In genomic region chr12:123945441-123946151, GRCh38 we compare ENCODE assay signal across 23 cellular contexts. TPM values are rescaled to one million over a fixed set of nuclear protein-coding genes. Genes with fewer than 3 reads are reported as not detected.
A peak's percentile ranks its signal among the peaks of the same experiment; 100 is the strongest.
DNase-seq lines count a peak whose midpoint lies in the region; ATAC-seq and TF ChIP-seq lines count a peak whose summit lies in the region.
"Had no signal": no experiment of that assay in that cellular context is flagged by ENCODE, and none has a peak within 500 bp of the region (broad histone marks: within the 10 kb centered on the region; RNA-seq: fewer than 3 reads in every experiment).

No MANE protein-coding gene starts in this region.

- H3K36me3 Mint-ChIP-seq in endodermal cell (ENCODE audit: low read depth), result peaks cover 71% of the 10 kb centered on the region
- H3K36me3 Mint-ChIP-seq in stimulated activated effector memory CD8-positive, alpha-beta T cell treated with anti-CD3 and anti-CD28 coated beads, Interleukin-12 subunit alpha, Interleukin-12 subunit beta, amount 100 ng/mL, for 72 hours, result peaks cover 18% of the 10 kb centered on the region

- no peak overlapping the region for H3K4me3 Mint-ChIP-seq in endodermal cell
- H3K4me3 Mint-ChIP-seq in stimulated activated effector memory CD8-positive, alpha-beta T cell treated with anti-CD3 and anti-CD28 coated beads, Interleukin-12 subunit alpha, Interleukin-12 subunit beta, amount 100 ng/mL, for 72 hours, result no peak overlapping the region
- H3K4me3 Mint-ChIP-seq: activated CD4-positive, alpha-beta memory T cell treated with anti-CD3 and anti-CD28 coated beads, Interleukin-2, amount 10 ng/mL, durations not matched to agents 7 days and 5 days; activated naive CD8-positive, alpha-beta T cell treated with anti-CD3 and anti-CD28 coated beads, Interleukin-2, amount 10 ng/mL, durations not matched to agents 7 days and 5 days; nephron; stimulated activated naive CD8-positive, alpha-beta T cell treated with anti-CD3 and anti-CD28 coated beads, Interleukin-15, Interleukin-2, amounts not matched to agents 100 ng/mL and 50 ng/mL, for 24 hours had no signal

- no peak overlapping the region for H3K9ac ChIP-seq in endodermal cell (ENCODE audit: extremely low read depth, low read length, poor library complexity, severe bottlenecking)

- DNase-seq in GM13976 (ENCODE audit: low spot score) (peak; percentile 34), endodermal cell (peak; percentile 48), GM19238 (ENCODE audit: insufficient read length, low spot score) (no peak), NCI-H510A (lab: John Stamatoyannopoulos, UW) (no peak)
- DNase-seq in stimulated activated effector memory CD8-positive, alpha-beta T cell treated with anti-CD3 and anti-CD28 coated beads, Interleukin-12 subunit alpha, Interleukin-12 subunit beta, amount 100 ng/mL, for 72 hours (ENCODE audit: low spot score in 2 of 2), result no peak
- DNase-seq in activated CD4-positive, CD25-positive, alpha-beta regulatory T cell treated with anti-CD3 and anti-CD28 coated beads, Interleukin-2, amount 50 U/mL, for 72 hours, result no peak
- DNase-seq: activated CD4-positive, alpha-beta memory T cell treated with anti-CD3 and anti-CD28 coated beads, Interleukin-2, amount 10 ng/mL, durations not matched to agents 7 days and 5 days; activated CD4-positive, alpha-beta T cell treated with anti-CD3 and anti-CD28 coated beads for 1 hour; activated effector memory CD4-positive, alpha-beta T cell treated with anti-CD3 and anti-CD28 coated beads, Interleukin-2, amount 50 U/mL, for 16 hours; activated naive CD8-positive, alpha-beta T cell treated with anti-CD3 and anti-CD28 coated beads, Interleukin-2, amount 10 ng/mL, durations not matched to agents 7 days and 5 days; central memory CD4-positive, alpha-beta T cell; Karpas-422; mammary epithelial cell; NCI-H1417; NCI-H2029 treated with DMSO at 0.1 percent for 48 hours; NCI-H2227 treated with DMSO at 0.1 percent for 48 hours; NCI-H69; pancreas; SHP77 treated with DMSO at 0.1 percent for 48 hours; stimulated activated CD4-positive, alpha-beta T cell treated with anti-CD3 and anti-CD28 coated beads, Interleukin-1b, Interleukin-23, amount 100 ng/mL, for 48 hours had no signal

- H3K27ac ChIP-seq in KOPT-K1 (ENCODE audit: low read depth, low read length, poor library complexity, severe bottlenecking) (peak overlapping the region; percentile 31), endodermal cell (ENCODE audit: low read depth, low read length) (no peak overlapping the region)
- H3K27ac ChIP-seq: pancreas had no signal

- peaks cover 24% of the 10 kb centered on the region for H3K9me3 Mint-ChIP-seq in endodermal cell
- no peaks in the 10 kb centered on the region for H3K9me3 Mint-ChIP-seq in stimulated activated effector memory CD8-positive, alpha-beta T cell treated with anti-CD3 and anti-CD28 coated beads, Interleukin-12 subunit alpha, Interleukin-12 subunit beta, amount 100 ng/mL, for 72 hours
- H3K9me3 Mint-ChIP-seq: activated CD4-positive, alpha-beta memory T cell treated with anti-CD3 and anti-CD28 coated beads, Interleukin-2, amount 10 ng/mL, durations not matched to agents 7 days and 5 days; activated naive CD8-positive, alpha-beta T cell treated with anti-CD3 and anti-CD28 coated beads, Interleukin-2, amount 10 ng/mL, durations not matched to agents 7 days and 5 days; nephron; stimulated activated naive CD8-positive, alpha-beta T cell treated with anti-CD3 and anti-CD28 coated beads, Interleukin-15, Interleukin-2, amounts not matched to agents 100 ng/mL and 50 ng/mL, for 24 hours had no signal

- ATAC-seq in stimulated activated effector memory CD8-positive, alpha-beta T cell treated with anti-CD3 and anti-CD28 coated beads, Interleukin-12 subunit alpha, Interleukin-12 subunit beta, amount 100 ng/mL, for 72 hours, result no peak
- ATAC-seq: pancreas had no signal

- peaks cover 1% of the 10 kb centered on the region for H3K4me1 Mint-ChIP-seq in endodermal cell
- peaks cover 11% of the 10 kb centered on the region for H3K4me1 Mint-ChIP-seq in stimulated activated effector memory CD8-positive, alpha-beta T cell treated with anti-CD3 and anti-CD28 coated beads, Interleukin-12 subunit alpha, Interleukin-12 subunit beta, amount 100 ng/mL, for 72 hours
- H3K4me1 Mint-ChIP-seq: activated CD4-positive, alpha-beta memory T cell treated with anti-CD3 and anti-CD28 coated beads, Interleukin-2, amount 10 ng/mL, durations not matched to agents 7 days and 5 days; activated naive CD8-positive, alpha-beta T cell treated with anti-CD3 and anti-CD28 coated beads, Interleukin-2, amount 10 ng/mL, durations not matched to agents 7 days and 5 days had no signal

- peaks cover 9% of the 10 kb centered on the region for H3K27me3 Mint-ChIP-seq in endodermal cell (ENCODE audit: insufficient read depth)
- H3K27me3 Mint-ChIP-seq: activated CD4-positive, alpha-beta memory T cell treated with anti-CD3 and anti-CD28 coated beads, Interleukin-2, amount 10 ng/mL, durations not matched to agents 7 days and 5 days; stimulated activated naive CD8-positive, alpha-beta T cell treated with anti-CD3 and anti-CD28 coated beads, Interleukin-15, Interleukin-2, amounts not matched to agents 100 ng/mL and 50 ng/mL, for 24 hours had no signal

- H3K4me3 ChIP-seq in endodermal cell (ENCODE audit: low read length), result no peak overlapping the region
- H3K4me3 ChIP-seq: pancreas had no signal

- in situ Hi-C loops in GM13976 (cut with MboI; ENCODE audit: low sequenced_read_pairs, unreplicated experiment), result no loop called here

- TF ChIP-seq CTCF in GM13976 (IDR thresholded peaks at IDR 0.05; ENCODE audit: borderline replicate concordance, control extremely low read depth, extremely low read depth, insufficient read depth, missing control alignments) (no peak), endodermal cell (conservative IDR thresholded peaks at IDR 0.05) (no peak)

- WGBS in endodermal cell (ENCODE audit: insufficient coverage in 1 of 2, insufficient read length in 1 of 2), 2 experiments, result 90 to 91% methylated on average over 15 to 19 of the region's 19 CpGs

- H3K36me3 ChIP-seq in KOPT-K1 (ENCODE audit: insufficient read depth, low read length), result peaks cover 21% of the 10 kb centered on the region
- H3K36me3 ChIP-seq in endodermal cell (ENCODE audit: control insufficient read depth, insufficient read depth, low read length), result peaks cover 44% of the 10 kb centered on the region

- no peak overlapping the region for H3K27ac Mint-ChIP-seq in endodermal cell
- H3K27ac Mint-ChIP-seq in stimulated activated effector memory CD8-positive, alpha-beta T cell treated with anti-CD3 and anti-CD28 coated beads, Interleukin-12 subunit alpha, Interleukin-12 subunit beta, amount 100 ng/mL, for 72 hours, result peak overlapping the region; percentile 48
- H3K27ac Mint-ChIP-seq: activated CD4-positive, alpha-beta memory T cell treated with anti-CD3 and anti-CD28 coated beads, Interleukin-2, amount 10 ng/mL, durations not matched to agents 7 days and 5 days; activated naive CD8-positive, alpha-beta T cell treated with anti-CD3 and anti-CD28 coated beads, Interleukin-2, amount 10 ng/mL, durations not matched to agents 7 days and 5 days; stimulated activated naive CD8-positive, alpha-beta T cell treated with anti-CD3 and anti-CD28 coated beads, Interleukin-15, Interleukin-2, amounts not matched to agents 100 ng/mL and 50 ng/mL, for 24 hours had no signal

- H3K27me3 ChIP-seq in endodermal cell (ENCODE audit: control insufficient read depth, insufficient read depth, low read length, poor library complexity, severe bottlenecking), result no peaks in the 10 kb centered on the region
- H3K27me3 ChIP-seq: pancreas had no signal

- H3K4me1 ChIP-seq in endodermal cell (ENCODE audit: control insufficient read depth, insufficient read depth, low read length), result no peaks in the 10 kb centered on the region
- H3K4me1 ChIP-seq: pancreas had no signal

- H3K9me3 ChIP-seq in KOPT-K1 (ENCODE audit: insufficient read depth, low read length, poor library complexity, severe bottlenecking) (no peaks in the 10 kb centered on the region), endodermal cell (ENCODE audit: control insufficient read depth, low read length) (peaks cover 52% of the 10 kb centered on the region)
- H3K9me3 ChIP-seq: pancreas had no signal

RNA-seq across cellular contexts. Expression of gene CCDC92, which starts 27.0 kb away (rescaled TPM):
- total RNA-seq in endodermal cell, result 10 to 100 TPM; 37.9 to 45.1 TPM
- 29.7 TPM for polyA plus RNA-seq in endodermal cell (2013, experiment 1 of 2)
- polyA plus RNA-seq in endodermal cell (2013, experiment 2 of 2), result 28.1 TPM

RNA-seq across cellular contexts. Expression of gene ZNF664, which starts 27.4 kb away (rescaled TPM):
- total RNA-seq in endodermal cell, result 100 to 1,000 TPM; 131 to 139 TPM
- polyA plus RNA-seq in endodermal cell (2013, experiment 1 of 2), result 140 TPM
- polyA plus RNA-seq in endodermal cell (2013, experiment 2 of 2), result 134 TPM

Comparison
In these comparisons a context has a peak if more than half of its experiments do, and no peak if none do; other contexts are left out.
1. DNase-seq: peak in GM13976 (single experiment) and endodermal cell (single experiment); none in stimulated activated effector memory CD8-positive, alpha-beta T cell treated with anti-CD3 and anti-CD28 coated beads, Interleukin-12 subunit alpha, Interleukin-12 subunit beta, amount 100 ng/mL, for 72 hours (0 of 2), GM19238 (single experiment), activated CD4-positive, CD25-positive, alpha-beta regulatory T cell treated with anti-CD3 and anti-CD28 coated beads, Interleukin-2, amount 50 U/mL, for 72 hours (single experiment) and NCI-H510A (single experiment).